In the genomic region with DNA sequence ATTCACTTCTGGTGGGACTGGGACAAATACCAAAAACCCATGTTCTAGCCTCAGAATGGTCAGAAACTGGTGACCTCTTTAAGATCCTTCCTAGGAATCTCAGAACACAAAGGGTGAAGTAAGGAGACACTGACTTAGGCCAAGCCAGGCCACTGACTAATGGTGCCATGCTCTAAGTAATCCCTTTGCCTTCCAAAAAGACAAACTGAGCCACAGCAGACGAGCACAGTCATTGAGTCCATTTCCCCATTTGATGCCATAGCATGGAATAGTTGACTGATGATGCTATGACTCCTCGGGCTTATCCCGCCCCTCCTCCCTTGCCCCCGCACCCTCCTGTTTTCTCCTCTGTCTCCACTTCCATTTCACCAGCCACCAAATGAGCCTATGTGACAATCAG, we compare ENCODE assay signal across 25 cellular contexts.
DNase-seq lines count a peak whose midpoint lies in the region; ATAC-seq and TF ChIP-seq lines count a peak whose summit lies in the region.
"Had no signal": no experiment of that assay in that cellular context is flagged by ENCODE, and none has a peak within 500 bp of the region (broad histone marks: within the 10 kb centered on the region; RNA-seq: fewer than 3 reads in every experiment).

No MANE protein-coding gene starts in this region.

- H3K9me3 ChIP-seq in adrenal gland (replicated peaks in 1 of 3) (no peaks in the 10 kb centered on the region), gastroesophageal sphincter (no peaks in the 10 kb centered on the region), neural progenitor cell (ENCODE audit: low read depth) (no peaks in the 10 kb centered on the region), testis (no peaks in the 10 kb centered on the region)
- H3K9me3 ChIP-seq in effector memory CD4-positive, alpha-beta T cell (ENCODE audit: control insufficient read depth, low read length) = no peaks in the 10 kb centered on the region
- H3K9me3 ChIP-seq: BLaER1 had no signal

- no peak overlapping the region for H2AFZ ChIP-seq in neural progenitor cell (replicated peaks)
- H2AFZ ChIP-seq: parathyroid adenoma had no signal

- TF ChIP-seq CTCF in adrenal gland (IDR thresholded peaks at IDR 0.05) (no peak), gastroesophageal sphincter (IDR thresholded peaks at IDR 0.05) (no peak), neural progenitor cell (IDR thresholded peaks at IDR 0.05) (no peak), testis (IDR thresholded peaks at IDR 0.05) (no peak), natural killer cell (IDR thresholded peaks at IDR 0.05) (no peak)

- intact Hi-C loops in adrenal gland (cut with DNase I) = no loop called here
- intact Hi-C loops in testis (cut with DNase I; ENCODE audit: low total_unique reads) = loop anchor here (10.0 kb wide), 1 partner anchor 88 kb away; no protein-coding TSS in a partner anchor
- intact Hi-C loops in natural killer cell (cut with micrococcal nuclease) = no loop called here

- DNase-seq in adrenal gland (no peak), neural progenitor cell (ENCODE audit: low spot score) (no peak), testis (no peak), G401 (ENCODE audit: low spot score) (no peak), natural killer cell (no peak)
- no peak for DNase-seq in effector memory CD4-positive, alpha-beta T cell
- no peak for DNase-seq in central memory CD4-positive, alpha-beta T cell
- DNase-seq: activated gamma-delta T cell treated with Interleukin-2 at 50 U/mL for 16 hours; amygdala; cerebellar nuclear complex; effector CD4-positive, alpha-beta T cell; EL; HCEC 1CT; Karpas-422; NCI-H187 treated with DMSO at 0.1 percent for 48 hours; NCI-H446 treated with DMSO at 0.1 percent for 48 hours; stimulated activated CD4-positive, alpha-beta T cell treated with anti-CD3 and anti-CD28 coated beads, Interleukin-2, amount 100 ng/mL, for 48 hours; stimulated activated naive CD8-positive, alpha-beta T cell treated with anti-CD3 and anti-CD28 coated beads, Interleukin-15, Interleukin-2, amounts not matched to agents 100 U/mL and 50 U/mL, for 24 hours had no signal

- no peaks in the 10 kb centered on the region for H3K27me3 ChIP-seq in adrenal gland
- H3K27me3 ChIP-seq in gastroesophageal sphincter = no peaks in the 10 kb centered on the region
- no peaks in the 10 kb centered on the region for H3K27me3 ChIP-seq in neural progenitor cell
- H3K27me3 ChIP-seq in testis = no peaks in the 10 kb centered on the region
- H3K27me3 ChIP-seq in effector memory CD4-positive, alpha-beta T cell (replicated peaks; ENCODE audit: control insufficient read depth, insufficient read depth, low read length, poor library complexity, severe bottlenecking) = no peaks in the 10 kb centered on the region
- H3K27me3 ChIP-seq: BLaER1 had no signal

- no peaks in the 10 kb centered on the region for H4K20me1 ChIP-seq in neural progenitor cell (ENCODE audit: low read depth)
- H4K20me1 ChIP-seq: BLaER1 had no signal

- H3K27ac Mint-ChIP-seq in neural progenitor cell = no peak overlapping the region
- H3K27ac Mint-ChIP-seq in natural killer cell = no peak overlapping the region

- no peak overlapping the region for H3K9ac ChIP-seq in neural progenitor cell
- H3K9ac ChIP-seq: BLaER1, parathyroid adenoma had no signal

- H3F3A ChIP-seq in neural progenitor cell (ENCODE audit: low read depth) = peaks cover 11% of the 10 kb centered on the region

- H3K4me1 Mint-ChIP-seq in neural progenitor cell = peaks cover 20% of the 10 kb centered on the region
- peaks cover 13 to 20% of the 10 kb centered on the region in 2 donors for H3K4me1 Mint-ChIP-seq in natural killer cell

- WGBS in adrenal gland, 4 donors = 67 to 81% (median 73%) methylated on average over 4 of the region's 4 CpGs
- WGBS in gastroesophageal sphincter (ENCODE audit: low coverage in 1 of 2), 2 donors = 58 to 71% methylated on average over 3 to 4 of the region's 4 CpGs
- 70 to 73% methylated on average over 4 of the region's 4 CpGs for WGBS in testis, 2 donors

- no peaks in the 10 kb centered on the region for H3K36me3 ChIP-seq in adrenal gland (replicated peaks in 1 of 2)
- H3K36me3 ChIP-seq in gastroesophageal sphincter = no peaks in the 10 kb centered on the region
- no peaks in the 10 kb centered on the region for H3K36me3 ChIP-seq in neural progenitor cell
- H3K36me3 ChIP-seq in testis (ENCODE audit: low read depth, missing control alignments) = no peaks in the 10 kb centered on the region
- no peaks in the 10 kb centered on the region for H3K36me3 ChIP-seq in effector memory CD4-positive, alpha-beta T cell (ENCODE audit: control insufficient read depth, insufficient read depth, low read length)
- H3K36me3 ChIP-seq: BLaER1 had no signal

- no peak for TF ChIP-seq POLR2A in adrenal gland (IDR thresholded peaks at IDR 0.05)
- TF ChIP-seq POLR2A in gastroesophageal sphincter (IDR thresholded peaks at IDR 0.05) = no peak
- TF ChIP-seq POLR2A in testis (IDR thresholded peaks at IDR 0.05) = no peak

- H3K36me3 Mint-ChIP-seq in neural progenitor cell (no peaks in the 10 kb centered on the region), natural killer cell (no peaks in the 10 kb centered on the region)

- H3K27ac ChIP-seq in adrenal gland (peak overlapping the region in 4 of 5 donors; percentile 22 to 85 (median 38)), gastroesophageal sphincter (peak overlapping the region in 3 of 4 donors; percentile 71 to 81 (median 74)), neural progenitor cell (peak overlapping the region; percentile 11), testis (peak overlapping the region; percentile 82 to 88)
- no peak overlapping the region for H3K27ac ChIP-seq in effector memory CD4-positive, alpha-beta T cell (ENCODE audit: insufficient read depth, low read length, poor library complexity, severe bottlenecking)
- H3K27ac ChIP-seq: BLaER1, parathyroid adenoma, SK-N-MC had no signal

- H3K9me3 Mint-ChIP-seq in neural progenitor cell (no peaks in the 10 kb centered on the region), natural killer cell (no peaks in the 10 kb centered on the region)

- H3K4me3 ChIP-seq in adrenal gland = no peak overlapping the region
- H3K4me3 ChIP-seq in gastroesophageal sphincter = no peak overlapping the region
- no peak overlapping the region for H3K4me3 ChIP-seq in neural progenitor cell
- H3K4me3 ChIP-seq in testis = no peak overlapping the region
- H3K4me3 ChIP-seq in effector memory CD4-positive, alpha-beta T cell (ENCODE audit: insufficient read depth, low read depth, low read length, poor library complexity, severe bottlenecking) = no peak overlapping the region
- H3K4me3 ChIP-seq: BLaER1, lung, SK-N-MC, skin epidermis had no signal

- peaks cover 0 to 9% of the 10 kb centered on the region in 2 donors for H3K4me1 ChIP-seq in adrenal gland (replicated peaks in 1 of 2)
- peaks cover 0 to 37% (median 0%) of the 10 kb centered on the region in 3 donors for H3K4me1 ChIP-seq in gastroesophageal sphincter
- H3K4me1 ChIP-seq in neural progenitor cell = peaks cover 19% of the 10 kb centered on the region
- peaks cover 23% of the 10 kb centered on the region for H3K4me1 ChIP-seq in testis
- no peaks in the 10 kb centered on the region for H3K4me1 ChIP-seq in effector memory CD4-positive, alpha-beta T cell (ENCODE audit: control insufficient read depth, insufficient read depth, low read length, poor library complexity, severe bottlenecking)
- H3K4me1 ChIP-seq: parathyroid adenoma had no signal

- no peak overlapping the region for H3K4me2 ChIP-seq in neural progenitor cell

- peak; percentile 41 for ATAC-seq in gastroesophageal sphincter
- no peak for ATAC-seq in natural killer cell
- ATAC-seq: Panc1; stimulated activated naive CD8-positive, alpha-beta T cell treated with anti-CD3 and anti-CD28 coated beads, Interleukin-15, Interleukin-2, amounts not matched to agents 100 U/mL and 50 U/mL, for 24 hours had no signal

- H3K27me3 Mint-ChIP-seq in neural progenitor cell (ENCODE audit: insufficient read depth, low read depth) (peaks cover 3% of the 10 kb centered on the region), natural killer cell (ENCODE audit: low read depth in 2 of 2) (peaks cover 16 to 37% of the 10 kb centered on the region in 2 donors)

- no peaks in the 10 kb centered on the region for H3K79me2 ChIP-seq in neural progenitor cell (ENCODE audit: low read depth)
- H3K79me2 ChIP-seq: parathyroid adenoma had no signal

- no peak for TF ChIP-seq EP300 in gastroesophageal sphincter (IDR thresholded peaks at IDR 0.05)

- H3K4me3 Mint-ChIP-seq in neural progenitor cell (no peak overlapping the region), natural killer cell (no peak overlapping the region)

- in situ Hi-C loops in G401 (cut with HindIII; ENCODE audit: low sequenced_read_pairs) = no loop called here
